11 cellular contexts compared by ENCODE assay signal in the genomic region with DNA sequence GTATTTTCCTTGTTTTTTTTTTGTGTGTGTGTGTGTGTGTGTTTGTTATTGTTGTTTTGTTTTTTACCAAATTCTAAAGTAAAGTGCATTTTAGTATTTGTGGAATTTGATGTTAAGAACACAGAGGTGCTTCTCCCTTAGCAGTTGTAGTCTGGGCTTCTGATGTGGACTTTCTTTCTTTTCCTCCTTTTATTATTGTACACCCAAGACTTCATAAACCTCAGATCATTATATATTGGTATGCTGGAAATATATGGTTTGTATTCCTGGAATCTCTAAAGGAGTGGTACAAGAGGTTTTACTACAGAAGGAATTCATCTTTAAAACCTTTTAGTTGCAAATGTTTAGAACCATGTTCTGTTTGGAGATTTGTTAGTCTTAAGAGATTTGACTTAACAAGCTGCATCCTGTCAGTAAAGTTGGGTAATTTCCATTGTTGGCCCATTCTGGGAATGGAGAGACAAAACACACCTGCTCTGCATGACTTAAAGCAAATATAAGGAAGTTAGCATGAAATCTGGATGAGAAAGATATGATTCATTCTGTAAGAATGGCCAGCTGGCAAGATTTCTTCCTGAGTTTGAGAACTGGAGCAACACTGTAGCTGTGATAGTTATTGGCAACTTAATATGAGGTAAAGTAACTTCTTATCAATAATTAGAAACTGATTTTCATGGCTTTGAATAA.
DNase-seq lines count a peak whose midpoint lies in the region; ATAC-seq, FAIRE-seq and TF ChIP-seq lines count a peak whose summit lies in the region.
"Had no signal": no experiment of that assay in that cellular context is flagged by ENCODE, and none has a peak within 500 bp of the region (broad histone marks: within the 10 kb centered on the region; RNA-seq: fewer than 3 reads in every experiment).

No MANE protein-coding gene starts in this region.

- H3K27ac ChIP-seq in astrocyte (ENCODE audit: low read depth, low read length) = peak overlapping the region; percentile 67

- H3K27me3 Mint-ChIP-seq in astrocyte (ENCODE audit: low read depth, unreplicated experiment) = no peaks in the 10 kb centered on the region
- H3K27me3 Mint-ChIP-seq: CD4-positive, alpha-beta T cell had no signal

- peak overlapping the region; percentile 64 for H3K4me2 ChIP-seq in astrocyte (ENCODE audit: low read length)

- peak overlapping the region; percentile 27 for H3K9ac ChIP-seq in astrocyte (ENCODE audit: low read length)

- intact Hi-C loops in Right ventricle myocardium superior (cut with DNase I) (no loop called here), cardiac septum (cut with DNase I) (loop anchor here (5.0 kb wide), 1 partner anchor 38 kb away; no protein-coding TSS in a partner anchor)

- H3K27me3 ChIP-seq in astrocyte (ENCODE audit: insufficient read depth, low read length) (no peaks in the 10 kb centered on the region), kidney epithelial cell (ENCODE audit: control insufficient read depth, insufficient read depth, low read length) (no peaks in the 10 kb centered on the region)

- peak; percentile 88 for FAIRE-seq in astrocyte (lab: Jason Lieb, UNC)
- FAIRE-seq: endometrium had no signal

- H2AFZ ChIP-seq in astrocyte (ENCODE audit: low read depth, low read length) = no peak overlapping the region

- no peaks in the 10 kb centered on the region for H3K9me3 Mint-ChIP-seq in astrocyte (ENCODE audit: unreplicated experiment)
- H3K9me3 Mint-ChIP-seq: CD4-positive, alpha-beta T cell; T-helper 2 cell treated with Interferon-gamma antibody and Interleukin-4, amounts not matched to agents 5 μg/mL and 100 μg/mL, for 36 hours had no signal

- H3K79me2 ChIP-seq in astrocyte (ENCODE audit: insufficient read depth, low read length) = no peaks in the 10 kb centered on the region

- TF ChIP-seq CTCF in astrocyte (IDR thresholded peaks at IDR 0.05; ENCODE audit: insufficient read depth, low read depth, low read length) (no peak), kidney epithelial cell (IDR thresholded peaks at IDR 0.05; ENCODE audit: insufficient read depth, low read length, poor library complexity, severe bottlenecking) (no peak)

- H3K4me1 ChIP-seq in astrocyte (ENCODE audit: insufficient read depth, low read length) = peaks cover 22% of the 10 kb centered on the region

- H3K4me1 Mint-ChIP-seq in astrocyte (ENCODE audit: low read depth, unreplicated experiment) = peaks cover 35% of the 10 kb centered on the region

- no peaks in the 10 kb centered on the region for H3K9me3 ChIP-seq in astrocyte (ENCODE audit: insufficient read depth, low read depth, low read length)

- DNase-seq in Right ventricle myocardium superior (no peak), cardiac septum (ENCODE audit: low spot score) (no peak), astrocyte (ENCODE audit: low read depth) (peak; percentile 95), kidney epithelial cell (ENCODE audit: low read depth) (peak; percentile 91), NCI-H2171 (lab: John Stamatoyannopoulos, UW) (no peak)
- no peak for DNase-seq in stimulated activated CD8-positive, alpha-beta memory T cell treated with anti-CD3 and anti-CD28 coated beads, Interleukin-4, amount 100 ng/mL, for 48 hours
- DNase-seq in activated CD4-positive, CD25-positive, alpha-beta regulatory T cell (lab: John Stamatoyannopoulos, UW) = no peak
- DNase-seq: CD4-positive, alpha-beta T cell had no signal

- ATAC-seq in Right ventricle myocardium superior (ENCODE audit: poor library complexity) (peak; percentile 76), GM19023 (IDR thresholded peaks at IDR 0.05; ENCODE audit: unreplicated experiment) (no peak)

- no peaks in the 10 kb centered on the region for H4K20me1 ChIP-seq in astrocyte (ENCODE audit: insufficient read depth, low read length)

- H3K36me3 ChIP-seq in astrocyte (ENCODE audit: insufficient read depth, low read length) = peaks cover 8% of the 10 kb centered on the region
- H3K36me3 ChIP-seq in kidney epithelial cell (ENCODE audit: control insufficient read depth, insufficient read depth, low read length) = peaks cover 2% of the 10 kb centered on the region

- peak overlapping the region; percentile 25 for H3K4me3 ChIP-seq in astrocyte (ENCODE audit: insufficient read depth, low read depth, low read length)
- no peak overlapping the region for H3K4me3 ChIP-seq in kidney epithelial cell (ENCODE audit: low read depth, low read length)

- peak overlapping the region; percentile 55 for H3K4me3 Mint-ChIP-seq in astrocyte (ENCODE audit: unreplicated experiment)
- H3K4me3 Mint-ChIP-seq: CD4-positive, alpha-beta T cell; T-helper 2 cell treated with Interferon-gamma antibody and Interleukin-4, amounts not matched to agents 5 μg/mL and 100 μg/mL, for 36 hours had no signal

- peak overlapping the region; percentile 94 for H3K27ac Mint-ChIP-seq in astrocyte (ENCODE audit: unreplicated experiment)
- H3K27ac Mint-ChIP-seq: CD4-positive, alpha-beta T cell; T-helper 2 cell treated with Interferon-gamma antibody and Interleukin-4, amounts not matched to agents 5 μg/mL and 100 μg/mL, for 36 hours had no signal

- peaks cover 9% of the 10 kb centered on the region for H3K36me3 Mint-ChIP-seq in astrocyte (ENCODE audit: low read depth, unreplicated experiment)

Comparison
In these comparisons a context has a peak if more than half of its experiments do, and no peak if none do; other contexts are left out.
1. DNase-seq: peak in astrocyte (single experiment) and kidney epithelial cell (single experiment); none in Right ventricle myocardium superior (single experiment), cardiac septum (single experiment), stimulated activated CD8-positive, alpha-beta memory T cell treated with anti-CD3 and anti-CD28 coated beads, Interleukin-4, amount 100 ng/mL, for 48 hours (single experiment), NCI-H2171 (single experiment) and activated CD4-positive, CD25-positive, alpha-beta regulatory T cell (0 of 4).